1 cellular context compared by ENCODE assay signal in genomic region chr4:2536193-2537010, GRCh38.
TF ChIP-seq lines count a peak whose summit lies in the region.

FAM193A (plus strand) TSS chr4:2536647; CDS start chr4:2536916, 269 bp downstream.

TF ChIP-seq in HEK293, 187 proteins besides CTCF, POLR2A, EP300 and RAD21 (continued from another document and continues in another):
- TF ChIP-seq ELK4 (IDR thresholded peaks at IDR 0.05; ENCODE audit: borderline replicate concordance, low read depth, low read length), result no peak
- no peak for TF ChIP-seq PRDM4 (tag by site-specific recombination; IDR thresholded peaks at IDR 0.05)
- TF ChIP-seq TRIM28 (IDR thresholded peaks at IDR 0.05; ENCODE audit: borderline replicate concordance, low read length), result no peak
- no peak for TF ChIP-seq FEZF1 (tag by site-specific recombination; IDR thresholded peaks at IDR 0.05)
- TF ChIP-seq ZSCAN30 (tag by site-specific recombination; IDR thresholded peaks at IDR 0.05), result 0 out of 2 replicates have a peak, but pooled peaks have one; percentile 37
- TF ChIP-seq ZBTB10 (tag by site-specific recombination; IDR thresholded peaks at IDR 0.05), result no peak
- no peak for TF ChIP-seq KLF1 (tag by site-specific recombination; IDR thresholded peaks at IDR 0.05)
- no peak for TF ChIP-seq ZBTB21 (tag by site-specific recombination; IDR thresholded peaks at IDR 0.05)
- TF ChIP-seq SALL2 (tag by site-specific recombination; IDR thresholded peaks at IDR 0.05; ENCODE audit: borderline replicate concordance), result no peak
- TF ChIP-seq ZNF280D (tag by site-specific recombination; IDR thresholded peaks at IDR 0.05), result no peak
- no peak for TF ChIP-seq ZNF169 (tag by site-specific recombination; IDR thresholded peaks at IDR 0.05)
- no peak for TF ChIP-seq ZNF426 (tag by site-specific recombination; IDR thresholded peaks at IDR 0.05)
- TF ChIP-seq ZNF776 (tag by site-specific recombination; IDR thresholded peaks at IDR 0.05; ENCODE audit: borderline replicate concordance), result no peak
- peak; percentile 90; the same call in 1 of the 2 replicates for TF ChIP-seq ZNF449 (tag by site-specific recombination; IDR thresholded peaks at IDR 0.05)
- TF ChIP-seq IKZF3 (tag by site-specific recombination; IDR thresholded peaks at IDR 0.05), result no peak
- no peak for TF ChIP-seq ZNF610 (tag by site-specific recombination; IDR thresholded peaks at IDR 0.05; ENCODE audit: borderline replicate concordance)
- TF ChIP-seq ZSCAN4 (tag by site-specific recombination; IDR thresholded peaks at IDR 0.05), result no peak
- no peak for TF ChIP-seq ZBTB7A (tag by site-specific recombination; IDR thresholded peaks at IDR 0.05; ENCODE audit: low read depth)
- TF ChIP-seq ZNF26 (tag by site-specific recombination; IDR thresholded peaks at IDR 0.05), result no peak
- TF ChIP-seq GLI2 (tag by site-specific recombination; IDR thresholded peaks at IDR 0.05; ENCODE audit: borderline replicate concordance, low read depth), result no peak
- peak; percentile 46 for TF ChIP-seq GLIS2 (tag by site-specific recombination; IDR thresholded peaks at IDR 0.05)
- TF ChIP-seq ZBTB20 (tag by site-specific recombination; IDR thresholded peaks at IDR 0.05), result peak; percentile 98
- no peak for TF ChIP-seq REPIN1 (tag by site-specific recombination; IDR thresholded peaks at IDR 0.05; ENCODE audit: low read depth)
- TF ChIP-seq ZNF677 (tag by site-specific recombination; IDR thresholded peaks at IDR 0.05), result no peak
- TF ChIP-seq ZNF549 (tag by site-specific recombination; IDR thresholded peaks at IDR 0.05), result no peak
- no peak for TF ChIP-seq PBX3 (CRISPR knock-in tag; IDR thresholded peaks at IDR 0.05)
- no peak for TF ChIP-seq ZNF121 (tag by site-specific recombination; IDR thresholded peaks at IDR 0.05)
- no peak for TF ChIP-seq ZNF2 (tag by site-specific recombination; IDR thresholded peaks at IDR 0.05)
- no peak for TF ChIP-seq ZNF623 (tag by site-specific recombination; IDR thresholded peaks at IDR 0.05)
- no peak for TF ChIP-seq ZNF266 (tag by site-specific recombination; IDR thresholded peaks at IDR 0.05; ENCODE audit: low read depth)
- TF ChIP-seq ZNF132 (tag by site-specific recombination; IDR thresholded peaks at IDR 0.05; ENCODE audit: borderline replicate concordance), result no peak
- TF ChIP-seq ZNF23 (tag by site-specific recombination; IDR thresholded peaks at IDR 0.05; ENCODE audit: borderline replicate concordance), result no peak
- TF ChIP-seq ZNF274 (IDR thresholded peaks at IDR 0.05; ENCODE audit: low read length), result no peak
- TF ChIP-seq ZNF274 (tag by site-specific recombination; IDR thresholded peaks at IDR 0.05; ENCODE audit: borderline replicate concordance), result no peak
- TF ChIP-seq HOXA7 (CRISPR knock-in tag; IDR thresholded peaks at IDR 0.05; ENCODE audit: borderline replicate concordance), result no peak
- no peak for TF ChIP-seq ZNF433 (tag by site-specific recombination; IDR thresholded peaks at IDR 0.05; ENCODE audit: low read depth)
- peak; percentile 92 for TF ChIP-seq SP3 (tag by site-specific recombination; IDR thresholded peaks at IDR 0.05)
- TF ChIP-seq MYNN (tag by site-specific recombination; IDR thresholded peaks at IDR 0.05; ENCODE audit: borderline replicate concordance), result no peak
- no peak for TF ChIP-seq ZNF654 (tag by site-specific recombination; IDR thresholded peaks at IDR 0.05; ENCODE audit: low read depth)
- no peak for TF ChIP-seq ZNF621 (tag by site-specific recombination; IDR thresholded peaks at IDR 0.05)
- TF ChIP-seq GFI1B (tag by site-specific recombination; IDR thresholded peaks at IDR 0.05), result no peak
- no peak for TF ChIP-seq ZSCAN5A (tag by site-specific recombination; IDR thresholded peaks at IDR 0.05)
- no peak for TF ChIP-seq ZBTB6 (tag by site-specific recombination; IDR thresholded peaks at IDR 0.05)
- TF ChIP-seq ZNF394 (tag by site-specific recombination; IDR thresholded peaks at IDR 0.05; ENCODE audit: borderline replicate concordance), result no peak; the same call in 1 of the 2 replicates
- no peak for TF ChIP-seq ZNF510 (tag by site-specific recombination; IDR thresholded peaks at IDR 0.05; ENCODE audit: insufficient replicate concordance)
- peak; percentile 96 for TF ChIP-seq ZNF76 (tag by site-specific recombination; IDR thresholded peaks at IDR 0.05; ENCODE audit: borderline replicate concordance, low read depth)
- TF ChIP-seq YY2 (tag by site-specific recombination; IDR thresholded peaks at IDR 0.05), result no peak
